Comparison of ENCODE assay signal across 2 cellular contexts in the genomic region with DNA sequence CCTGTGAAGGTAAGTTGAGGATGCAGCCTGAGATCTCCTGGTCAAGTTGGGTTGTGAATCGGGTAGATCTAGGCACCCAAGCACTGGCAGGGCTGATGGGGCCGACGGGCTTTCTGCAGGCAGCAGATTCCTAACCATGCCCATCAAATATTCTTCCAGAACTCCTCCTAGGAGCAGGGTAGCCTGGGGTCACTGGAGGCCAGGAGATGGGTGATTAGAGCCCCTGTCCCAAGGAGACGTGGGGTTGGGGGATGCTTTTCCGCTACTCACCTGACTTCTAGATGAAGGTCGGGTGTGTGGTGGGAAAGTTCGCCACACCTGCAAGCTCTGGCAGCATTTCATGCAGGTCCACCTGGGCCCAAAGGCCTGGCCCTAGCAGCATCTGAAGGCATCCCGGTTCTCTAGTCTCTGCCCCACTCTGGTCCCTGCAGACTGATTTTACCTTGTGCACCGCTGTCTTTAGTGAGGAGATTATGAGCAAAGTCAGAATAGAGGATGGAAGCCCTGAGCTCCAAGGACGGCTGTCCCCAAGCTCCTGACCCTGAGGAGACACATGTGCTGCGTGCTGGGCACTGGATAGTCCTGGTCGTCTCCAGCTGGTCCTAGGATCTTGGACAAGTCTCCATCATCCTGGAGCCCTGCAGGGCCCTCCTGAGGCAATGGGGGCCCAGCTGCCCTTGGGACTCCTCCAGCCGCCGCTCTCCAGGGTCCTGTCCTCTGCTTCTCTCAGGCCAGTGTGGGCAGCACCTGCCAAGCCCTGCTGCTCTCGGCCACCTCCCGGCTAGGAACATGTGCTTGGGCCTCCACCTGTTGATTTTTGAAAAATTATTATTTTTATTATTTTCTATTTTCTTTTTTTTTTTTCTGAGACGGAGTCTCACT.
TF ChIP-seq lines count a peak whose summit lies in the region.

No MANE protein-coding gene starts in this region.

TF ChIP-seq in SK-N-SH, 30 proteins besides CTCF, POLR2A, EP300 and RAD21 (continued from another document):
- TF ChIP-seq, protein P1, sequence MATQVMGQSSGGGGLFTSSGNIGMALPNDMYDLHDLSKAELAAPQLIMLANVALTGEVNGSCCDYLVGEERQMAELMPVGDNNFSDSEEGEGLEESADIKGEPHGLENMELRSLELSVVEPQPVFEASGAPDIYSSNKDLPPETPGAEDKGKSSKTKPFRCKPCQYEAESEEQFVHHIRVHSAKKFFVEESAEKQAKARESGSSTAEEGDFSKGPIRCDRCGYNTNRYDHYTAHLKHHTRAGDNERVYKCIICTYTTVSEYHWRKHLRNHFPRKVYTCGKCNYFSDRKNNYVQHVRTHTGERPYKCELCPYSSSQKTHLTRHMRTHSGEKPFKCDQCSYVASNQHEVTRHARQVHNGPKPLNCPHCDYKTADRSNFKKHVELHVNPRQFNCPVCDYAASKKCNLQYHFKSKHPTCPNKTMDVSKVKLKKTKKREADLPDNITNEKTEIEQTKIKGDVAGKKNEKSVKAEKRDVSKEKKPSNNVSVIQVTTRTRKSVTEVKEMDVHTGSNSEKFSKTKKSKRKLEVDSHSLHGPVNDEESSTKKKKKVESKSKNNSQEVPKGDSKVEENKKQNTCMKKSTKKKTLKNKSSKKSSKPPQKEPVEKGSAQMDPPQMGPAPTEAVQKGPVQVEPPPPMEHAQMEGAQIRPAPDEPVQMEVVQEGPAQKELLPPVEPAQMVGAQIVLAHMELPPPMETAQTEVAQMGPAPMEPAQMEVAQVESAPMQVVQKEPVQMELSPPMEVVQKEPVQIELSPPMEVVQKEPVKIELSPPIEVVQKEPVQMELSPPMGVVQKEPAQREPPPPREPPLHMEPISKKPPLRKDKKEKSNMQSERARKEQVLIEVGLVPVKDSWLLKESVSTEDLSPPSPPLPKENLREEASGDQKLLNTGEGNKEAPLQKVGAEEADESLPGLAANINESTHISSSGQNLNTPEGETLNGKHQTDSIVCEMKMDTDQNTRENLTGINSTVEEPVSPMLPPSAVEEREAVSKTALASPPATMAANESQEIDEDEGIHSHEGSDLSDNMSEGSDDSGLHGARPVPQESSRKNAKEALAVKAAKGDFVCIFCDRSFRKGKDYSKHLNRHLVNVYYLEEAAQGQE (IDR thresholded peaks at IDR 0.05; ENCODE audit: low read depth, low read length): peak; percentile 89

TF ChIP-seq in SK-N-SH treated with all-trans-retinoic acid at 6 μM for 48 hours, 23 proteins besides CTCF, POLR2A, EP300 and RAD21 (continued from another document):
- TF ChIP-seq, protein P2, sequence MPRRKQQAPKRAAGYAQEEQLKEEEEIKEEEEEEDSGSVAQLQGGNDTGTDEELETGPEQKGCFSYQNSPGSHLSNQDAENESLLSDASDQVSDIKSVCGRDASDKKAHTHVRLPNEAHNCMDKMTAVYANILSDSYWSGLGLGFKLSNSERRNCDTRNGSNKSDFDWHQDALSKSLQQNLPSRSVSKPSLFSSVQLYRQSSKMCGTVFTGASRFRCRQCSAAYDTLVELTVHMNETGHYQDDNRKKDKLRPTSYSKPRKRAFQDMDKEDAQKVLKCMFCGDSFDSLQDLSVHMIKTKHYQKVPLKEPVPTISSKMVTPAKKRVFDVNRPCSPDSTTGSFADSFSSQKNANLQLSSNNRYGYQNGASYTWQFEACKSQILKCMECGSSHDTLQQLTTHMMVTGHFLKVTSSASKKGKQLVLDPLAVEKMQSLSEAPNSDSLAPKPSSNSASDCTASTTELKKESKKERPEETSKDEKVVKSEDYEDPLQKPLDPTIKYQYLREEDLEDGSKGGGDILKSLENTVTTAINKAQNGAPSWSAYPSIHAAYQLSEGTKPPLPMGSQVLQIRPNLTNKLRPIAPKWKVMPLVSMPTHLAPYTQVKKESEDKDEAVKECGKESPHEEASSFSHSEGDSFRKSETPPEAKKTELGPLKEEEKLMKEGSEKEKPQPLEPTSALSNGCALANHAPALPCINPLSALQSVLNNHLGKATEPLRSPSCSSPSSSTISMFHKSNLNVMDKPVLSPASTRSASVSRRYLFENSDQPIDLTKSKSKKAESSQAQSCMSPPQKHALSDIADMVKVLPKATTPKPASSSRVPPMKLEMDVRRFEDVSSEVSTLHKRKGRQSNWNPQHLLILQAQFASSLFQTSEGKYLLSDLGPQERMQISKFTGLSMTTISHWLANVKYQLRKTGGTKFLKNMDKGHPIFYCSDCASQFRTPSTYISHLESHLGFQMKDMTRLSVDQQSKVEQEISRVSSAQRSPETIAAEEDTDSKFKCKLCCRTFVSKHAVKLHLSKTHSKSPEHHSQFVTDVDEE (CRISPR knock-in tag; IDR thresholded peaks at IDR 0.05): no peak
- TF ChIP-seq TCF4 (CRISPR knock-in tag; IDR thresholded peaks at IDR 0.05; ENCODE audit: borderline replicate concordance) (no peak), ZNF565 (CRISPR knock-in tag; conservative IDR thresholded peaks at IDR 0.05; ENCODE audit: low read depth) (no peak), SNAI2 (CRISPR knock-in tag; IDR thresholded peaks at IDR 0.05) (no peak), ZNF8 (CRISPR knock-in tag; IDR thresholded peaks at IDR 0.05) (no peak), ESRRG (CRISPR knock-in tag; IDR thresholded peaks at IDR 0.05) (no peak), GLIS3 (CRISPR knock-in tag; IDR thresholded peaks at IDR 0.05) (no peak)
TF ChIP-seq in SK-N-SH treated with all-trans-retinoic acid at 6 μM for 48 hours: peak in this region for 0.
